In the genomic region with DNA sequence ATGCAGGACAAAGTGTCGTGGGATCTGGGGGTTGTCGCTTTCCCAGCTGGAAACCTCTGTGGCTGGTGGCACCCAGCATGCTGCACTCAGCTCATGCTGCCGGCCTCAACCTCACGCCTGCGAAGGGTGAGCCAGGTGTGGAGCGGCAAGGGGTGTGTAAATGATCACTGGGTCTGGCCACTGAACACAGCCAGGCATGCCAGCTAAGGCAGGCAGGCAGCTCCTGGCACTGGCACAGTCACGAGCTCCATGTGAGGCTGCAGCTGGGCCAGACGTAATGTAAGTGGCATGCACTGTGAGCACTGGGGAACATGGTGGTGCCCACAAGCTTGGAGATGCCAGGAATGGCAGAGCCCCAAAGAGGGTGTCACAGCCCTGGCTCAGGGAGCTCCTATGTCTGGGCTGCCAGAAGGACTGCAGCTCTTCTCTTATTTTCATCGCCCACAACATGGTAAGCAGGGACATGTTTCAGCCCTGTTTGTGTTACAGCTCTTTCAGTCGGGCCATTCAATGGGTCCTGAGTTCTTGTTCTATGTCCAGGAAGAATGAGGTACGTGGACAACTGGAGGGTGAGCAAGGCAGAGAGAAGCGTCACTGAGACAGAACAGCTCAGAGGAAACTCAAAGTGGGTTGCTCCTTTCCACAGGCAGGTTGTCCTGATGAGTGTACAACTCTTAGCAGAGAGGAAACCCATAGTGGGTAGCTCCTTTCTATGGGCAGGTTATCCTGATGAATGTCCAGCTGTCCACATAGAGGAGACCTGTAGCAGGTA, we compare ENCODE assay signal across 15 cellular contexts.
"Had no signal": no experiment of that assay in that cellular context is flagged by ENCODE, and none has a peak within 500 bp of the region (broad histone marks: within the 10 kb centered on the region; RNA-seq: fewer than 3 reads in every experiment).

No MANE protein-coding gene starts in this region.

- H3K36me3 Mint-ChIP-seq: activated naive CD8-positive, alpha-beta T cell treated with anti-CD3 and anti-CD28 coated beads for 36 hours; natural killer cell treated with Interleukin-12 subunit alpha and Interleukin-12 subunit beta and Interleukin-15 and Interleukin-18, amount 100 ng/mL, for 72 hours had no signal

- H3K27ac ChIP-seq: epithelial cell of prostate, gastroesophageal sphincter, left lung, right lobe of liver, tibial nerve had no signal

- H3K27ac Mint-ChIP-seq: activated B cell treated with CpG ODN at 0.5 μM for 24 hours; activated naive CD8-positive, alpha-beta T cell treated with anti-CD3 and anti-CD28 coated beads for 36 hours; activated T-helper 1 cell treated with anti-CD3 and anti-CD28 coated beads, Interleukin-12 subunit alpha, Interleukin-12 subunit beta, Interleukin-2, Interleukin-4 antibody, amounts not matched to agents 30 ng/mL and 10 ng/mL and 1 ng/mL, durations not matched to agents 14 hours and 24 hours and 36 hours; effector memory CD8-positive, alpha-beta T cell; natural killer cell treated with Interleukin-12 subunit alpha and Interleukin-12 subunit beta and Interleukin-15 and Interleukin-18, amount 100 ng/mL, for 72 hours had no signal

- H3K4me3 ChIP-seq: gastroesophageal sphincter, left lung, right lobe of liver, tibial nerve had no signal

- H3K4me1 Mint-ChIP-seq: activated B cell treated with CpG ODN at 0.5 μM for 24 hours; activated naive CD8-positive, alpha-beta T cell treated with anti-CD3 and anti-CD28 coated beads for 36 hours had no signal

- H3K27me3 Mint-ChIP-seq: activated B cell treated with CpG ODN at 0.5 μM for 24 hours; activated naive CD8-positive, alpha-beta T cell treated with anti-CD3 and anti-CD28 coated beads for 36 hours; effector memory CD8-positive, alpha-beta T cell; natural killer cell treated with Interleukin-12 subunit alpha and Interleukin-12 subunit beta and Interleukin-15 and Interleukin-18, amount 100 ng/mL, for 72 hours had no signal

- DNase-seq: activated B cell treated with CpG ODN at 0.5 μM for 24 hours; activated CD4-positive, alpha-beta T cell treated with anti-CD3 and anti-CD28 coated beads, Interleukin-2, amount 50 U/mL, for 1 hour; activated CD8-positive, alpha-beta memory T cell treated with anti-CD3 and anti-CD28 coated beads for 24 hours; activated naive CD8-positive, alpha-beta T cell treated with anti-CD3 and anti-CD28 coated beads for 36 hours; dermis blood vessel endothelial cell; effector memory CD8-positive, alpha-beta T cell; nucleus accumbens; right lobe of liver; stimulated activated CD4-positive, alpha-beta T cell treated with anti-CD3 and anti-CD28 coated beads, Interleukin-1b, Interleukin-23, amount 100 ng/mL, for 48 hours had no signal

- H3K4me3 Mint-ChIP-seq: activated B cell treated with CpG ODN at 0.5 μM for 24 hours; activated naive CD8-positive, alpha-beta T cell treated with anti-CD3 and anti-CD28 coated beads for 36 hours; activated T-helper 1 cell treated with anti-CD3 and anti-CD28 coated beads, Interleukin-12 subunit alpha, Interleukin-12 subunit beta, Interleukin-2, Interleukin-4 antibody, amounts not matched to agents 30 ng/mL and 10 ng/mL and 1 ng/mL, durations not matched to agents 14 hours and 24 hours and 36 hours; effector memory CD8-positive, alpha-beta T cell; natural killer cell treated with Interleukin-12 subunit alpha and Interleukin-12 subunit beta and Interleukin-15 and Interleukin-18, amount 100 ng/mL, for 72 hours had no signal

- H3K9me3 ChIP-seq: gastroesophageal sphincter, right lobe of liver, tibial nerve had no signal

- H3K9me3 Mint-ChIP-seq: activated naive CD8-positive, alpha-beta T cell treated with anti-CD3 and anti-CD28 coated beads for 36 hours had no signal

- H3K27me3 ChIP-seq: gastroesophageal sphincter, left lung, right lobe of liver, tibial nerve had no signal

- H3K36me3 ChIP-seq: gastroesophageal sphincter, left lung, right lobe of liver, tibial nerve had no signal

- ATAC-seq: effector memory CD8-positive, alpha-beta T cell; left lung had no signal

- H3K4me1 ChIP-seq: gastroesophageal sphincter, left lung, right lobe of liver, tibial nerve had no signal
